8 cellular contexts compared by ENCODE assay signal in genomic region chr6:105601541-105602174, GRCh38.
A peak's percentile ranks its signal among the peaks of the same experiment; 100 is the strongest.
DNase-seq lines count a peak whose midpoint lies in the region; ATAC-seq, FAIRE-seq and TF ChIP-seq lines count a peak whose summit lies in the region.

No MANE protein-coding gene starts in this region.

- H3K36me3 ChIP-seq in muscle layer of duodenum (ENCODE audit: control insufficient read depth in 1 of 2, insufficient read depth in 2 of 2, low read length in 2 of 2) (no peaks in the 10 kb centered on the region), tibial artery (no peaks in the 10 kb centered on the region)

- H3K27ac ChIP-seq in muscle layer of duodenum (ENCODE audit: low read length) (peak overlapping the region; percentile 74), tibial artery (peak overlapping the region; percentile 66 to 67)

- TF ChIP-seq CTCF in chondrocyte (IDR thresholded peaks at IDR 0.05) (no peak), tibial artery (IDR thresholded peaks at IDR 0.05) (no peak)

- H3K4me3 ChIP-seq in muscle layer of duodenum (ENCODE audit: low read depth in 1 of 2, low read length in 2 of 2) (peak overlapping the region; percentile 2 to 33), tibial artery (peak overlapping the region; percentile 18 to 31)

- peaks cover 29% of the 10 kb centered on the region for H3K4me1 Mint-ChIP-seq in chondrocyte (ENCODE audit: low read depth)

- H3K9me3 Mint-ChIP-seq in chondrocyte (ENCODE audit: low read depth): no peaks in the 10 kb centered on the region

- peak overlapping the region; percentile 39 for H3K27ac Mint-ChIP-seq in chondrocyte (ENCODE audit: unreplicated experiment)

- no peaks in the 10 kb centered on the region for H3K36me3 Mint-ChIP-seq in chondrocyte (ENCODE audit: low read depth)

- peaks cover 15 to 16% of the 10 kb centered on the region in 2 donors for H3K4me1 ChIP-seq in muscle layer of duodenum (ENCODE audit: control insufficient read depth in 1 of 2, insufficient read depth in 2 of 2, low read length in 2 of 2)
- peaks cover 0 to 57% (median 29%) of the 10 kb centered on the region in 4 donors for H3K4me1 ChIP-seq in tibial artery

- peak; percentile 81 for ATAC-seq in HG02938 (IDR thresholded peaks at IDR 0.05; ENCODE audit: unreplicated experiment)

- intact Hi-C loops in tibial artery (cut with DNase I; ENCODE audit: low total_unique reads): no loop called here

- DNase-seq in activated T-cell treated with anti-CD3 and anti-CD28 coated beads for 48 hours (ENCODE audit: low read depth) (peak; percentile 15), RCC 7860 (ENCODE audit: low spot score) (peak; percentile 57), chondrocyte (ENCODE audit: low spot score) (no peak), tibial artery (peak; percentile 85 to 90), HK-2 (ENCODE audit: unreplicated experiment) (no peak)
- DNase-seq in activated T-cell treated with anti-CD3 and anti-CD28 coated beads, Interleukin-2, amount 50 U/mL, for 1 hour: no peak

- H3K4me3 Mint-ChIP-seq in chondrocyte (ENCODE audit: unreplicated experiment): no peak overlapping the region

- H3K9me3 ChIP-seq in muscle layer of duodenum (ENCODE audit: control insufficient read depth in 1 of 2, low read length in 2 of 2): no peaks in the 10 kb centered on the region
- H3K9me3 ChIP-seq in tibial artery: no peaks in the 10 kb centered on the region

- no peak for FAIRE-seq in RCC 7860 (lab: Jason Lieb, UNC)

- H3K27me3 ChIP-seq in muscle layer of duodenum (ENCODE audit: low read depth, low read length): no peaks in the 10 kb centered on the region
- H3K27me3 ChIP-seq in tibial artery: no peaks in the 10 kb centered on the region

- H3K27me3 Mint-ChIP-seq in chondrocyte (ENCODE audit: low read depth): no peaks in the 10 kb centered on the region

Comparison
In these comparisons a context has a peak if more than half of its experiments do, and no peak if none do; other contexts are left out.
1. DNase-seq: peak in activated T-cell treated with anti-CD3 and anti-CD28 coated beads for 48 hours (single experiment), RCC 7860 (single experiment) and tibial artery (2 of 2); none in activated T-cell treated with anti-CD3 and anti-CD28 coated beads, Interleukin-2, amount 50 U/mL, for 1 hour (single experiment), chondrocyte (single experiment) and HK-2 (single experiment).